1 cellular context compared by ENCODE assay signal in genomic region chr16:19555186-19555937, GRCh38.
TF ChIP-seq lines count a peak whose summit lies in the region.

Gene VPS35L, plus strand, starts transcription at chr16:19555703. Its CDS starts 27 bp downstream, at chr16:19555730.

TF ChIP-seq in HepG2, 621 proteins besides CTCF, POLR2A, EP300 and RAD21 (continued from another document and continues in another):
- TF ChIP-seq ISX (CRISPR knock-in tag; conservative IDR thresholded peaks at IDR 0.05) (no peak; the same call in 1 of the 2 replicates), ZSCAN20 (CRISPR knock-in tag; IDR thresholded peaks at IDR 0.05; ENCODE audit: borderline replicate concordance) (peak; percentile 79; the same call in 1 of the 2 replicates), ZNF513 (CRISPR knock-in tag; conservative IDR thresholded peaks at IDR 0.05) (no peak; the same call in 1 of the 2 replicates), BCL6 (CRISPR knock-in tag; IDR thresholded peaks at IDR 0.05) (0 out of 2 replicates have a peak, but pooled peaks have one; percentile 7), ZNF205 (CRISPR knock-in tag; IDR thresholded peaks at IDR 0.05) (peak; percentile 63), ZNF672 (CRISPR knock-in tag; IDR thresholded peaks at IDR 0.05) (no peak), ZFP41 (CRISPR knock-in tag; IDR thresholded peaks at IDR 0.05; ENCODE audit: borderline replicate concordance) (peak; percentile 39; the same call in 1 of the 2 replicates), HOXA5 (CRISPR knock-in tag; IDR thresholded peaks at IDR 0.05) (peak; percentile 95), PAXIP1 (CRISPR knock-in tag; conservative IDR thresholded peaks at IDR 0.05) (peak; percentile 55), WIZ (CRISPR knock-in tag; IDR thresholded peaks at IDR 0.05) (peak; percentile 94; the same call in 1 of the 2 replicates), TOPORS (CRISPR knock-in tag; IDR thresholded peaks at IDR 0.05) (peak; percentile 56; the same call in 1 of the 2 replicates), ZNF460 (CRISPR knock-in tag; IDR thresholded peaks at IDR 0.05; ENCODE audit: borderline replicate concordance) (no peak; the same call in 1 of the 2 replicates), ZIK1 (CRISPR knock-in tag; IDR thresholded peaks at IDR 0.05; ENCODE audit: borderline replicate concordance, low read depth) (peak; percentile 80; the same call in 1 of the 2 replicates), NFIC (IDR thresholded peaks at IDR 0.05; ENCODE audit: low read length) (no peak), CSRNP1 (CRISPR knock-in tag; IDR thresholded peaks at IDR 0.05) (peak; percentile 95), TGIF2 (CRISPR knock-in tag; IDR thresholded peaks at IDR 0.05) (no peak), SAFB2 (CRISPR knock-in tag; IDR thresholded peaks at IDR 0.05; ENCODE audit: borderline replicate concordance, low read depth) (no peak; the same call in 1 of the 2 replicates), SP5 (CRISPR knock-in tag; IDR thresholded peaks at IDR 0.05; ENCODE audit: borderline replicate concordance, low read depth) (no peak), ZNF17 (CRISPR knock-in tag; IDR thresholded peaks at IDR 0.05) (no peak), ZNF792 (CRISPR knock-in tag; IDR thresholded peaks at IDR 0.05) (peak; percentile 85), MXD4 (CRISPR knock-in tag; IDR thresholded peaks at IDR 0.05) (peak; percentile 77), HINFP (CRISPR knock-in tag; IDR thresholded peaks at IDR 0.05; ENCODE audit: low read depth) (no peak), MYNN (CRISPR knock-in tag; IDR thresholded peaks at IDR 0.05; ENCODE audit: low read depth) (no peak; the same call in 1 of the 2 replicates), ZHX2 (IDR thresholded peaks at IDR 0.05; ENCODE audit: low read depth) (peak; percentile 98), ZHX2 (CRISPR knock-in tag; IDR thresholded peaks at IDR 0.05; ENCODE audit: borderline replicate concordance) (no peak), KLF16 (CRISPR knock-in tag; IDR thresholded peaks at IDR 0.05) (peak in 1 of 2 experiments; percentile 74; a peak in 2 of 4 replicates), PHF20 (CRISPR knock-in tag; IDR thresholded peaks at IDR 0.05) (peak; percentile 56), TIGD3 (CRISPR knock-in tag; IDR thresholded peaks at IDR 0.05; ENCODE audit: borderline replicate concordance) (peak; percentile 67; the same call in 1 of the 2 replicates), ERF (CRISPR knock-in tag; IDR thresholded peaks at IDR 0.05) (peak; percentile 91; the same call in 1 of the 2 replicates), ZNF44 (CRISPR knock-in tag; IDR thresholded peaks at IDR 0.05) (0 out of 2 replicates have a peak, but pooled peaks have one; percentile 88), SKI (IDR thresholded peaks at IDR 0.05; ENCODE audit: partially characterized antibody) (peak; percentile 68), ZBTB1 (CRISPR knock-in tag; IDR thresholded peaks at IDR 0.05; ENCODE audit: borderline replicate concordance) (no peak), KLF15 (CRISPR knock-in tag; IDR thresholded peaks at IDR 0.05; ENCODE audit: borderline replicate concordance) (no peak), RFX1 (IDR thresholded peaks at IDR 0.05) (no peak), PRDM10 (CRISPR knock-in tag; IDR thresholded peaks at IDR 0.05; ENCODE audit: low read depth) (peak; percentile 52; the same call in 1 of the 2 replicates), BRF2 (CRISPR knock-in tag; IDR thresholded peaks at IDR 0.05) (no peak), ZNF597 (CRISPR knock-in tag; IDR thresholded peaks at IDR 0.05) (no peak)
